1 cellular context compared by ENCODE assay signal in the genomic region with DNA sequence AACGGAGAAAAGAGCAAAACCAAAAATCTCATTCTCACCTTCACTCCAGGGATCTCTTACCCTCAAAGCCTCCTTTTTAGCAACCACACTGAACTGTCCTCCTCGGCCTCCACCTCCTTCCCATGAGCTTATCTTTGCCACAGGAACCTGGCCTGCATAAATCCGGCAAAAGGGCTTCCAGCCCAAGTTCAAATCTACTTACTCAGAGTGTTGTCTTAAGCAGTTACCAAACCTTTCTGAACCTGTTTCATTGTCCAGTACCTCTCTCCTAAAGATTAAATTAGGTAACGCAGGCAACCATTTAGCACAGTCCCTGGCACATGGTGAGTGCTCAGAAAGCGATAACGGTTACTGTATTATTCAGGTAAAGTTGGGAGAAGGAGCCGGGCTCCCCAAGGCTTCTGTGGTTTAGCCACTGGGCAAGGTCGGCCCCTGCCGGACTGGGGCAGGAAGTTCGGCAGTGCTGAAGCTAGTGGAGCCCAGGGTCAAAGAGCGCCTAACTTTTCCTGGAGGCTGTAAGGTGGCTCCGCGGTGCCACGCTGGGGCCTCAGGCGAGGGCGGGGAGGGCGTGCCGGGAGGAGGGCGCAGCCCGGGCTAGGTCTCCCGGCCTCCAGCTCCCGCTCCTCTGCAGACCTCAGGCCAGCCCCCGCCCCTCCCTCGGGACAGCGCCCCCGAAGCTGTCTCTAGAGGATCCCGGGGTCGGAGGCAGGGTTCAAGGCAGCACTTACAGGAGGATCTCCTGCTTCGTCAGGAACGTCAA.
TF ChIP-seq lines count a peak whose summit lies in the region.

No MANE protein-coding gene starts in this region.

TF ChIP-seq in HepG2, 621 proteins besides CTCF, POLR2A, EP300 and RAD21 (continued from another document):
- TF ChIP-seq, protein P1, sequence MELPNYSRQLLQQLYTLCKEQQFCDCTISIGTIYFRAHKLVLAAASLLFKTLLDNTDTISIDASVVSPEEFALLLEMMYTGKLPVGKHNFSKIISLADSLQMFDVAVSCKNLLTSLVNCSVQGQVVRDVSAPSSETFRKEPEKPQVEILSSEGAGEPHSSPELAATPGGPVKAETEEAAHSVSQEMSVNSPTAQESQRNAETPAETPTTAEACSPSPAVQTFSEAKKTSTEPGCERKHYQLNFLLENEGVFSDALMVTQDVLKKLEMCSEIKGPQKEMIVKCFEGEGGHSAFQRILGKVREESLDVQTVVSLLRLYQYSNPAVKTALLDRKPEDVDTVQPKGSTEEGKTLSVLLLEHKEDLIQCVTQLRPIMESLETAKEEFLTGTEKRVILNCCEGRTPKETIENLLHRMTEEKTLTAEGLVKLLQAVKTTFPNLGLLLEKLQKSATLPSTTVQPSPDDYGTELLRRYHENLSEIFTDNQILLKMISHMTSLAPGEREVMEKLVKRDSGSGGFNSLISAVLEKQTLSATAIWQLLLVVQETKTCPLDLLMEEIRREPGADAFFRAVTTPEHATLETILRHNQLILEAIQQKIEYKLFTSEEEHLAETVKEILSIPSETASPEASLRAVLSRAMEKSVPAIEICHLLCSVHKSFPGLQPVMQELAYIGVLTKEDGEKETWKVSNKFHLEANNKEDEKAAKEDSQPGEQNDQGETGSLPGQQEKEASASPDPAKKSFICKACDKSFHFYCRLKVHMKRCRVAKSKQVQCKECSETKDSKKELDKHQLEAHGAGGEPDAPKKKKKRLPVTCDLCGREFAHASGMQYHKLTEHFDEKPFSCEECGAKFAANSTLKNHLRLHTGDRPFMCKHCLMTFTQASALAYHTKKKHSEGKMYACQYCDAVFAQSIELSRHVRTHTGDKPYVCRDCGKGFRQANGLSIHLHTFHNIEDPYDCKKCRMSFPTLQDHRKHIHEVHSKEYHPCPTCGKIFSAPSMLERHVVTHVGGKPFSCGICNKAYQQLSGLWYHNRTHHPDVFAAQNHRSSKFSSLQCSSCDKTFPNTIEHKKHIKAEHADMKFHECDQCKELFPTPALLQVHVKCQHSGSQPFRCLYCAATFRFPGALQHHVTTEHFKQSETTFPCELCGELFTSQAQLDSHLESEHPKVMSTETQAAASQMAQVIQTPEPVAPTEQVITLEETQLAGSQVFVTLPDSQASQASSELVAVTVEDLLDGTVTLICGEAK (IDR thresholded peaks at IDR 0.05), result no peak
- TF ChIP-seq, protein P1 (CRISPR knock-in tag; IDR thresholded peaks at IDR 0.05), result peak; percentile 35; the same call in 1 of the 2 replicates
- no peak for TF ChIP-seq PPARG (CRISPR knock-in tag; conservative IDR thresholded peaks at IDR 0.05)
- TF ChIP-seq, protein P2, sequence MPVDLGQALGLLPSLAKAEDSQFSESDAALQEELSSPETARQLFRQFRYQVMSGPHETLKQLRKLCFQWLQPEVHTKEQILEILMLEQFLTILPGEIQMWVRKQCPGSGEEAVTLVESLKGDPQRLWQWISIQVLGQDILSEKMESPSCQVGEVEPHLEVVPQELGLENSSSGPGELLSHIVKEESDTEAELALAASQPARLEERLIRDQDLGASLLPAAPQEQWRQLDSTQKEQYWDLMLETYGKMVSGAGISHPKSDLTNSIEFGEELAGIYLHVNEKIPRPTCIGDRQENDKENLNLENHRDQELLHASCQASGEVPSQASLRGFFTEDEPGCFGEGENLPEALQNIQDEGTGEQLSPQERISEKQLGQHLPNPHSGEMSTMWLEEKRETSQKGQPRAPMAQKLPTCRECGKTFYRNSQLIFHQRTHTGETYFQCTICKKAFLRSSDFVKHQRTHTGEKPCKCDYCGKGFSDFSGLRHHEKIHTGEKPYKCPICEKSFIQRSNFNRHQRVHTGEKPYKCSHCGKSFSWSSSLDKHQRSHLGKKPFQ (CRISPR knock-in tag; IDR thresholded peaks at IDR 0.05; ENCODE audit: insufficient replicate concordance), result no peak
- TF ChIP-seq, protein P3, sequence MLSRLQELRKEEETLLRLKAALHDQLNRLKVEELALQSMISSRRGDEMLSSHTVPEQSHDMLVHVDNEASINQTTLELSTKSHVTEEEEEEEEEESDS (CRISPR knock-in tag; IDR thresholded peaks at IDR 0.05; ENCODE audit: borderline replicate concordance), result no peak
- no peak for TF ChIP-seq ZNF7 (CRISPR knock-in tag; IDR thresholded peaks at IDR 0.05)
- no peak for TF ChIP-seq ZNF850 (CRISPR knock-in tag; conservative IDR thresholded peaks at IDR 0.05)
- TF ChIP-seq HOXD1 (CRISPR knock-in tag; IDR thresholded peaks at IDR 0.05), result no peak
- no peak for TF ChIP-seq ZFP82 (CRISPR knock-in tag; IDR thresholded peaks at IDR 0.05; ENCODE audit: borderline replicate concordance)
- TF ChIP-seq, protein P4, sequence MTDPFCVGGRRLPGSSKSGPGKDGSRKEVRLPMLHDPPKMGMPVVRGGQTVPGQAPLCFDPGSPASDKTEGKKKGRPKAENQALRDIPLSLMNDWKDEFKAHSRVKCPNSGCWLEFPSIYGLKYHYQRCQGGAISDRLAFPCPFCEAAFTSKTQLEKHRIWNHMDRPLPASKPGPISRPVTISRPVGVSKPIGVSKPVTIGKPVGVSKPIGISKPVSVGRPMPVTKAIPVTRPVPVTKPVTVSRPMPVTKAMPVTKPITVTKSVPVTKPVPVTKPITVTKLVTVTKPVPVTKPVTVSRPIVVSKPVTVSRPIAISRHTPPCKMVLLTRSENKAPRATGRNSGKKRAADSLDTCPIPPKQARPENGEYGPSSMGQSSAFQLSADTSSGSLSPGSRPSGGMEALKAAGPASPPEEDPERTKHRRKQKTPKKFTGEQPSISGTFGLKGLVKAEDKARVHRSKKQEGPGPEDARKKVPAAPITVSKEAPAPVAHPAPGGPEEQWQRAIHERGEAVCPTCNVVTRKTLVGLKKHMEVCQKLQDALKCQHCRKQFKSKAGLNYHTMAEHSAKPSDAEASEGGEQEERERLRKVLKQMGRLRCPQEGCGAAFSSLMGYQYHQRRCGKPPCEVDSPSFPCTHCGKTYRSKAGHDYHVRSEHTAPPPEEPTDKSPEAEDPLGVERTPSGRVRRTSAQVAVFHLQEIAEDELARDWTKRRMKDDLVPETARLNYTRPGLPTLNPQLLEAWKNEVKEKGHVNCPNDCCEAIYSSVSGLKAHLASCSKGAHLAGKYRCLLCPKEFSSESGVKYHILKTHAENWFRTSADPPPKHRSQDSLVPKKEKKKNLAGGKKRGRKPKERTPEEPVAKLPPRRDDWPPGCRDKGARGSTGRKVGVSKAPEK (CRISPR knock-in tag; IDR thresholded peaks at IDR 0.05; ENCODE audit: borderline replicate concordance), result no peak
- TF ChIP-seq, protein P5, sequence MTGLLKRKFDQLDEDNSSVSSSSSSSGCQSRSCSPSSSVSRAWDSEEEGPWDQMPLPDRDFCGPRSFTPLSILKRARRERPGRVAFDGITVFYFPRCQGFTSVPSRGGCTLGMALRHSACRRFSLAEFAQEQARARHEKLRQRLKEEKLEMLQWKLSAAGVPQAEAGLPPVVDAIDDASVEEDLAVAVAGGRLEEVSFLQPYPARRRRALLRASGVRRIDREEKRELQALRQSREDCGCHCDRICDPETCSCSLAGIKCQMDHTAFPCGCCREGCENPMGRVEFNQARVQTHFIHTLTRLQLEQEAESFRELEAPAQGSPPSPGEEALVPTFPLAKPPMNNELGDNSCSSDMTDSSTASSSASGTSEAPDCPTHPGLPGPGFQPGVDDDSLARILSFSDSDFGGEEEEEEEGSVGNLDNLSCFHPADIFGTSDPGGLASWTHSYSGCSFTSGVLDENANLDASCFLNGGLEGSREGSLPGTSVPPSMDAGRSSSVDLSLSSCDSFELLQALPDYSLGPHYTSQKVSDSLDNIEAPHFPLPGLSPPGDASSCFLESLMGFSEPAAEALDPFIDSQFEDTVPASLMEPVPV (CRISPR knock-in tag; IDR thresholded peaks at IDR 0.05), result no peak
- no peak for TF ChIP-seq NPAS2 (CRISPR knock-in tag; IDR thresholded peaks at IDR 0.05; ENCODE audit: borderline replicate concordance)
- peak; percentile 18; the same call in 1 of the 2 replicates for TF ChIP-seq EEA1 (CRISPR knock-in tag; IDR thresholded peaks at IDR 0.05; ENCODE audit: borderline replicate concordance)
- TF ChIP-seq MEIS1 (CRISPR knock-in tag; IDR thresholded peaks at IDR 0.05; ENCODE audit: borderline replicate concordance), result no peak
- TF ChIP-seq, protein P6, sequence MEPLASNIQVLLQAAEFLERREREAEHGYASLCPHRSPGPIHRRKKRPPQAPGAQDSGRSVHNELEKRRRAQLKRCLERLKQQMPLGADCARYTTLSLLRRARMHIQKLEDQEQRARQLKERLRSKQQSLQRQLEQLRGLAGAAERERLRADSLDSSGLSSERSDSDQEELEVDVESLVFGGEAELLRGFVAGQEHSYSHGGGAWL (CRISPR knock-in tag; IDR thresholded peaks at IDR 0.05), result peak; percentile 43; the same call in 1 of the 2 replicates
- no peak for TF ChIP-seq ZNF549 (CRISPR knock-in tag; IDR thresholded peaks at IDR 0.05)
- TF ChIP-seq, protein P7, sequence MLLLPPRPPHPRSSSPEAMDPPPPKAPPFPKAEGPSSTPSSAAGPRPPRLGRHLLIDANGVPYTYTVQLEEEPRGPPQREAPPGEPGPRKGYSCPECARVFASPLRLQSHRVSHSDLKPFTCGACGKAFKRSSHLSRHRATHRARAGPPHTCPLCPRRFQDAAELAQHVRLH (CRISPR knock-in tag; IDR thresholded peaks at IDR 0.05; ENCODE audit: borderline replicate concordance, low read depth), result no peak
- TF ChIP-seq, protein P8, sequence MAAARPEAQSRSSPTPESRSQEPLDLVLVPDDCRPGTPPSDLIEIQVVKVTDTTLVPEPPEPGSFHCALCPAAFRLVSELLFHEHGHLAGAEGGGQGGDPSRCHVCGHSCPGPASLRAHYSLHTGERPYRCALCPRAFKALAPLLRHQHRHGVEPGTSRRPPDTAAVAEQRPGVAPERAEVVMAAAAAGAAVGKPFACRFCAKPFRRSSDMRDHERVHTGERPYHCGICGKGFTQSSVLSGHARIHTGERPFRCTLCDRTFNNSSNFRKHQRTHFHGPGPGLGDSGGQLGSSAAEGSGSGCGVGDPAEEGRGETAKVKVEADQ (CRISPR knock-in tag; IDR thresholded peaks at IDR 0.05; ENCODE audit: borderline replicate concordance), result peak; percentile 63
- peak; percentile 65; the same call in 1 of the 2 replicates for TF ChIP-seq ZNF607 (CRISPR knock-in tag; IDR thresholded peaks at IDR 0.05; ENCODE audit: borderline replicate concordance)
- no peak for TF ChIP-seq JUN (CRISPR knock-in tag; IDR thresholded peaks at IDR 0.05)
- TF ChIP-seq KLF12 (CRISPR knock-in tag; IDR thresholded peaks at IDR 0.05; ENCODE audit: borderline replicate concordance), result no peak
- no peak for TF ChIP-seq RFX3 (CRISPR knock-in tag; IDR thresholded peaks at IDR 0.05)
- no peak for TF ChIP-seq NONO (IDR thresholded peaks at IDR 0.05)
- 0 out of 2 replicates have a peak, but pooled peaks have one; percentile 20 for TF ChIP-seq NONO (CRISPR knock-in tag; conservative IDR thresholded peaks at IDR 0.05)
- TF ChIP-seq, protein P9, sequence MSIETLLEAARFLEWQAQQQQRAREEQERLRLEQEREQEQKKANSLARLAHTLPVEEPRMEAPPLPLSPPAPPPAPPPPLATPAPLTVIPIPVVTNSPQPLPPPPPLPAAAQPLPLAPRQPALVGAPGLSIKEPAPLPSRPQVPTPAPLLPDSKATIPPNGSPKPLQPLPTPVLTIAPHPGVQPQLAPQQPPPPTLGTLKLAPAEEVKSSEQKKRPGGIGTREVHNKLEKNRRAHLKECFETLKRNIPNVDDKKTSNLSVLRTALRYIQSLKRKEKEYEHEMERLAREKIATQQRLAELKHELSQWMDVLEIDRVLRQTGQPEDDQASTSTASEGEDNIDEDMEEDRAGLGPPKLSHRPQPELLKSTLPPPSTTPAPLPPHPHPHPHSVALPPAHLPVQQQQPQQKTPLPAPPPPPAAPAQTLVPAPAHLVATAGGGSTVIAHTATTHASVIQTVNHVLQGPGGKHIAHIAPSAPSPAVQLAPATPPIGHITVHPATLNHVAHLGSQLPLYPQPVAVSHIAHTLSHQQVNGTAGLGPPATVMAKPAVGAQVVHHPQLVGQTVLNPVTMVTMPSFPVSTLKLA (IDR thresholded peaks at IDR 0.05), result no peak
- no peak for TF ChIP-seq FOXJ3 (CRISPR knock-in tag; IDR thresholded peaks at IDR 0.05; ENCODE audit: borderline replicate concordance)
